ENCODE assay signal across 8 cellular contexts in genomic region chr19:41323430-41324125, GRCh38. TPM values are rescaled to one million over a fixed set of nuclear protein-coding genes. Genes with fewer than 3 reads are reported as not detected.
DNase-seq lines count a peak whose midpoint lies in the region; ATAC-seq and TF ChIP-seq lines count a peak whose summit lies in the region.

No MANE protein-coding gene starts in this region.

- peak overlapping the region; percentile 76 for H3K27ac ChIP-seq in epithelial cell of prostate

- peaks cover 57 to 75% of the 10 kb centered on the region in 2 donors for H3K4me1 Mint-ChIP-seq in natural killer cell

- no peak for TF ChIP-seq CTCF in natural killer cell (IDR thresholded peaks at IDR 0.05)

- intact Hi-C loops in natural killer cell (cut with micrococcal nuclease): no loop called here

- DNase-seq in H4 (ENCODE audit: low spot score) (peak; percentile 97), epithelial cell of prostate (ENCODE audit: low read depth, low spot score) (no peak), natural killer cell (no peak), ureter (ENCODE audit: low spot score) (no peak), NCI-H1105 treated with DMSO at 0.1 percent for 48 hours (lab: John Stamatoyannopoulos, UW) (no peak), NCI-H345 (lab: John Stamatoyannopoulos, UW) (no peak)

- H3K27ac Mint-ChIP-seq in natural killer cell: peak overlapping the region; percentile 94 to 97

- H3K4me3 Mint-ChIP-seq in natural killer cell: peak overlapping the region; percentile 26

- no peaks in the 10 kb centered on the region for H3K27me3 Mint-ChIP-seq in natural killer cell (ENCODE audit: low read depth in 2 of 2)

- no peaks in the 10 kb centered on the region for H3K9me3 Mint-ChIP-seq in natural killer cell

- no peaks in the 10 kb centered on the region for H3K36me3 Mint-ChIP-seq in natural killer cell

- ATAC-seq in SK-N-SH treated with all-trans-retinoic acid at 6 μM for 48 hours (peak; percentile 74), natural killer cell (no peak), GM18861 (IDR thresholded peaks at IDR 0.05; ENCODE audit: unreplicated experiment) (no peak)

TF ChIP-seq in SK-N-SH treated with all-trans-retinoic acid at 6 μM for 48 hours, 23 proteins besides CTCF, POLR2A, EP300 and RAD21:
- TF ChIP-seq GLIS3 (CRISPR knock-in tag; IDR thresholded peaks at IDR 0.05) (no peak), PATZ1 (CRISPR knock-in tag; IDR thresholded peaks at IDR 0.05; ENCODE audit: borderline replicate concordance) (peak; percentile 99), CSDC2 (CRISPR knock-in tag; IDR thresholded peaks at IDR 0.05) (peak; percentile 35; the same call in 1 of the 2 replicates), ZC3H10 (CRISPR knock-in tag; IDR thresholded peaks at IDR 0.05) (no peak), TCF4 (CRISPR knock-in tag; IDR thresholded peaks at IDR 0.05; ENCODE audit: borderline replicate concordance) (peak; percentile 81)
TF ChIP-seq in SK-N-SH treated with all-trans-retinoic acid at 6 μM for 48 hours: peak in this region for 3.

RNA-seq across cellular contexts. Expression of gene CCDC97, which starts 13.6 kb away (rescaled TPM):
- 4.6 and 7.8 TPM in 2 replicates for total RNA-seq in H4 (2014; rRNA removed; shearing (Covaris generic))
- 10 to 100 TPM; 41.1 to 44.3 (median 44.0) TPM for total RNA-seq in natural killer cell
- 38.3 TPM for total RNA-seq in ureter

RNA-seq across cellular contexts. Expression of gene TGFB1, which starts 30.1 kb away (rescaled TPM):
- total RNA-seq in H4 (2014; rRNA removed; shearing (Covaris generic)): 12.5 and 15.4 TPM in 2 replicates
- 100 to 1,000 TPM; 682 to 761 (median 729) TPM for total RNA-seq in natural killer cell
- 26.3 TPM for total RNA-seq in ureter

RNA-seq across cellular contexts. Expression of gene B9D2, which starts 40.4 kb away (rescaled TPM):
- 7.5 and 9.3 TPM in 2 replicates for total RNA-seq in H4 (2014; rRNA removed; shearing (Covaris generic))
- 10 to 100 TPM; 18.1 to 22.2 (median 18.7) TPM for total RNA-seq in natural killer cell
- 6.1 TPM for total RNA-seq in ureter

RNA-seq across cellular contexts. Expression of gene TMEM91, which starts 52.8 kb away (rescaled TPM):
- 0.08 and 0.97 TPM in 2 replicates for total RNA-seq in H4 (2014; rRNA removed; shearing (Covaris generic))
- 10 to 100 TPM; 13.6 to 22.8 (median 20.8) TPM for total RNA-seq in natural killer cell
- 12.2 TPM for total RNA-seq in ureter

RNA-seq across cellular contexts. Expression of gene HNRNPUL1, which starts 59.4 kb away (rescaled TPM):
- 70.9 and 82.4 TPM in 2 replicates for total RNA-seq in H4 (2014; rRNA removed; shearing (Covaris generic))
- total RNA-seq in natural killer cell (100 to 1,000 TPM; 279 to 360 (median 315) TPM), ureter (183 TPM)

Comparison
In these comparisons a context has a peak if more than half of its experiments do, and no peak if none do; other contexts are left out.
1. RNA of gene TGFB1, which starts 30.1 kb away (total RNA-seq): 682 to 761 TPM in natural killer cell; 26.3 TPM in ureter (single experiment) and 12.5 to 15.4 TPM in H4; every median in the first group is over 10 times any median in the second.